9 cellular contexts compared by ENCODE assay signal in the genomic region with DNA sequence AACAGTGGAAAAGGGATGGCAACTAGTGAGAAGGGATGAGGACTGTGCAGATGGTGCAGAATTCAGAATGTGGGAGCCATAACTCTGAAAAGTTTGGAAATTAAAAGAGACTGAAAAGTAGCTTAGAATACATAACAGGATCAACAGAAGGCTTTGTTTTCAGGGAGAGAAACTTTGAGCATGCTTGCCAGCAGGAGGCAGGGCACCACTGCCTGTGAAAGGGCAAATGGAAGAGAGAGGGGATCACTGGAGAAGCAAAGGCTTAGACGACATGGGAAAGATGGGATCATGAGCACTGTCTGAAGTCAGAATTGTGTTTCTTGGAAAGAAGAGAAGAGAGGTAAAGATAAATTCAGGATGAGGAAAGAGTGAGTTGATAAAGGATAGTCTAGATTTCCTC.
DNase-seq lines count a peak whose midpoint lies in the region; ATAC-seq and TF ChIP-seq lines count a peak whose summit lies in the region.
"Had no signal": no experiment of that assay in that cellular context is flagged by ENCODE, and none has a peak within 500 bp of the region (broad histone marks: within the 10 kb centered on the region; RNA-seq: fewer than 3 reads in every experiment).

No MANE protein-coding gene starts in this region.

- no peaks in the 10 kb centered on the region for H3K36me3 Mint-ChIP-seq in Caco-2 (ENCODE audit: insufficient read depth, unreplicated experiment)
- H3K36me3 Mint-ChIP-seq in endothelial cell (ENCODE audit: low read depth, unreplicated experiment) = no peaks in the 10 kb centered on the region
- H3K36me3 Mint-ChIP-seq in nephron progenitor cell (ENCODE audit: low read depth) = no peaks in the 10 kb centered on the region
- H3K36me3 Mint-ChIP-seq in activated T-cell treated with anti-CD3 and anti-CD28 coated beads, Interleukin-2, amount 50 U/mL, for 4 hours (ENCODE audit: insufficient read depth) = no peaks in the 10 kb centered on the region

- BruUV-seq in Caco-2 (replicated peaks; lab: Mats Ljungman, UMichigan) = no TSS peak

- H3K9me3 ChIP-seq in Caco-2 (no peaks in the 10 kb centered on the region), Loucy (ENCODE audit: insufficient read depth, low read depth, low read length) (no peaks in the 10 kb centered on the region)

- H3K9ac ChIP-seq in Loucy (ENCODE audit: low read depth, low read length, poor library complexity, severe bottlenecking) = no peak overlapping the region

- H4K20me1 ChIP-seq in Loucy (ENCODE audit: insufficient read depth, low read length, poor library complexity, severe bottlenecking) = no peaks in the 10 kb centered on the region

- H3F3A ChIP-seq in Loucy (ENCODE audit: low read depth) = no peaks in the 10 kb centered on the region

- H3K27me3 Mint-ChIP-seq in Caco-2 (ENCODE audit: insufficient read depth, unreplicated experiment) (peaks cover 6% of the 10 kb centered on the region), endothelial cell (ENCODE audit: unreplicated experiment) (no peaks in the 10 kb centered on the region), nephron progenitor cell (ENCODE audit: low read depth, poor library complexity) (peaks cover 7% of the 10 kb centered on the region)
- H3K27me3 Mint-ChIP-seq in activated T-cell treated with anti-CD3 and anti-CD28 coated beads, Interleukin-2, amount 50 U/mL, for 4 hours (ENCODE audit: low read depth) = peaks cover 11% of the 10 kb centered on the region

- ATAC-seq in GM21390 (IDR thresholded peaks at IDR 0.05; ENCODE audit: unreplicated experiment) = no peak
- no peak for ATAC-seq in HG02981 (IDR thresholded peaks at IDR 0.05; ENCODE audit: unreplicated experiment)
- no peak for ATAC-seq in activated T-cell treated with anti-CD3 and anti-CD28 coated beads, Interleukin-2, amount 50 U/mL, for 4 hours

- no peak overlapping the region for H3K4me2 ChIP-seq in Loucy (ENCODE audit: low read depth, low read length, poor library complexity, severe bottlenecking)

- intact Hi-C loops in Caco-2 (cut with micrococcal nuclease; ENCODE audit: unreplicated experiment) = loop anchor here (1.0 to 10.0 kb wide), 2 partner anchors 181 to 303 kb away; no protein-coding TSS in a partner anchor

- no peak overlapping the region for H2AFZ ChIP-seq in Loucy (ENCODE audit: low read length)

- H3K27ac Mint-ChIP-seq in Caco-2 (ENCODE audit: unreplicated experiment) (no peak overlapping the region), endothelial cell (ENCODE audit: unreplicated experiment) (no peak overlapping the region), nephron progenitor cell (no peak overlapping the region)

- H3K4me1 ChIP-seq in Caco-2 (no peaks in the 10 kb centered on the region), Loucy (ENCODE audit: insufficient read depth, low read length, poor library complexity, severe bottlenecking) (peaks cover under 1% of the 10 kb centered on the region)

- no peaks in the 10 kb centered on the region for H3K4me1 Mint-ChIP-seq in Caco-2 (ENCODE audit: low read depth, unreplicated experiment)
- peaks cover 2% of the 10 kb centered on the region for H3K4me1 Mint-ChIP-seq in endothelial cell (ENCODE audit: unreplicated experiment)
- H3K4me1 Mint-ChIP-seq in nephron progenitor cell = no peaks in the 10 kb centered on the region
- H3K4me1 Mint-ChIP-seq in activated T-cell treated with anti-CD3 and anti-CD28 coated beads, Interleukin-2, amount 50 U/mL, for 4 hours (ENCODE audit: low read depth) = peaks cover under 1% of the 10 kb centered on the region

- no peaks in the 10 kb centered on the region for H3K9me2 ChIP-seq in Loucy (replicated peaks; ENCODE audit: low read depth, low read length)

- H3K4me3 ChIP-seq in Caco-2 (ENCODE audit: low read depth, low read length) (no peak overlapping the region), Loucy (ENCODE audit: low read length, poor library complexity, severe bottlenecking) (no peak overlapping the region)

- TF ChIP-seq CTCF in Caco-2 (IDR thresholded peaks at IDR 0.05; ENCODE audit: insufficient read depth in 1 of 2, low read depth in 1 of 2, low read length in 1 of 2, severe bottlenecking in 1 of 2, unreplicated experiment in 1 of 2) (peak; percentile 32 to 46), Loucy (conservative IDR thresholded peaks at IDR 0.05; ENCODE audit: low read length) (peak; percentile 64), endothelial cell (IDR thresholded peaks at IDR 0.05; ENCODE audit: unreplicated experiment) (no peak), nephron progenitor cell (IDR thresholded peaks at IDR 0.05) (peak; percentile 42)

- DNase-seq in Caco-2 (peak in 1 of 2 experiments; percentile 15), endothelial cell (ENCODE audit: low spot score) (peak; percentile 56), nephron progenitor cell (peak; percentile 18), middle frontal gyrus (ENCODE audit: extremely low spot score, low spot score) (no peak)
- DNase-seq in activated T-cell treated with anti-CD3 and anti-CD28 coated beads, Interleukin-2, amount 50 U/mL, for 4 hours = no peak
- DNase-seq: activated CD4-positive, alpha-beta T cell treated with anti-CD3 and anti-CD28 coated beads for 1 hour had no signal

- POLR2A ChIA-PET in Caco-2 (lab: Charles Lee) = no interaction called here

- CTCF ChIA-PET in Caco-2 (lab: Charles Lee) = interaction anchor here (1.0 kb wide), 1 partner anchor 302 kb away, joined by 4 read pairs; no protein-coding TSS in a partner anchor

- H3K4me3 Mint-ChIP-seq in Caco-2 (ENCODE audit: unreplicated experiment) (no peak overlapping the region), endothelial cell (ENCODE audit: unreplicated experiment) (no peak overlapping the region), nephron progenitor cell (no peak overlapping the region)
- no peak overlapping the region for H3K4me3 Mint-ChIP-seq in activated T-cell treated with anti-CD3 and anti-CD28 coated beads, Interleukin-2, amount 50 U/mL, for 4 hours

- H3K36me3 ChIP-seq in Caco-2 (ENCODE audit: control insufficient read depth, insufficient read depth, low read length) = no peaks in the 10 kb centered on the region
- no peaks in the 10 kb centered on the region for H3K36me3 ChIP-seq in Loucy (ENCODE audit: insufficient read depth, low read length)

- no peaks in the 10 kb centered on the region for H3K79me2 ChIP-seq in Loucy (ENCODE audit: insufficient read depth, low read length)

- H3K27me3 ChIP-seq in Caco-2 (replicated peaks; ENCODE audit: control insufficient read depth, insufficient read depth, low read length) = no peaks in the 10 kb centered on the region
- H3K27me3 ChIP-seq in Loucy (ENCODE audit: insufficient read depth, low read length, poor library complexity, severe bottlenecking) = no peaks in the 10 kb centered on the region

- no peaks in the 10 kb centered on the region for H3K9me3 Mint-ChIP-seq in Caco-2 (ENCODE audit: unreplicated experiment)
- no peaks in the 10 kb centered on the region for H3K9me3 Mint-ChIP-seq in endothelial cell (ENCODE audit: unreplicated experiment)
- H3K9me3 Mint-ChIP-seq in nephron progenitor cell = no peaks in the 10 kb centered on the region
- H3K9me3 Mint-ChIP-seq in activated T-cell treated with anti-CD3 and anti-CD28 coated beads, Interleukin-2, amount 50 U/mL, for 4 hours = no peaks in the 10 kb centered on the region

Comparison
In these comparisons a context has a peak if more than half of its experiments do, and no peak if none do; other contexts are left out.
1. DNase-seq: peak in endothelial cell (single experiment) and nephron progenitor cell (single experiment); none in activated T-cell treated with anti-CD3 and anti-CD28 coated beads, Interleukin-2, amount 50 U/mL, for 4 hours (single experiment) and middle frontal gyrus (single experiment).